1 cellular context compared by ENCODE assay signal in genomic region chr4:154491731-154492249, GRCh38.
TF ChIP-seq lines count a peak whose summit lies in the region.

A gene with protein sequence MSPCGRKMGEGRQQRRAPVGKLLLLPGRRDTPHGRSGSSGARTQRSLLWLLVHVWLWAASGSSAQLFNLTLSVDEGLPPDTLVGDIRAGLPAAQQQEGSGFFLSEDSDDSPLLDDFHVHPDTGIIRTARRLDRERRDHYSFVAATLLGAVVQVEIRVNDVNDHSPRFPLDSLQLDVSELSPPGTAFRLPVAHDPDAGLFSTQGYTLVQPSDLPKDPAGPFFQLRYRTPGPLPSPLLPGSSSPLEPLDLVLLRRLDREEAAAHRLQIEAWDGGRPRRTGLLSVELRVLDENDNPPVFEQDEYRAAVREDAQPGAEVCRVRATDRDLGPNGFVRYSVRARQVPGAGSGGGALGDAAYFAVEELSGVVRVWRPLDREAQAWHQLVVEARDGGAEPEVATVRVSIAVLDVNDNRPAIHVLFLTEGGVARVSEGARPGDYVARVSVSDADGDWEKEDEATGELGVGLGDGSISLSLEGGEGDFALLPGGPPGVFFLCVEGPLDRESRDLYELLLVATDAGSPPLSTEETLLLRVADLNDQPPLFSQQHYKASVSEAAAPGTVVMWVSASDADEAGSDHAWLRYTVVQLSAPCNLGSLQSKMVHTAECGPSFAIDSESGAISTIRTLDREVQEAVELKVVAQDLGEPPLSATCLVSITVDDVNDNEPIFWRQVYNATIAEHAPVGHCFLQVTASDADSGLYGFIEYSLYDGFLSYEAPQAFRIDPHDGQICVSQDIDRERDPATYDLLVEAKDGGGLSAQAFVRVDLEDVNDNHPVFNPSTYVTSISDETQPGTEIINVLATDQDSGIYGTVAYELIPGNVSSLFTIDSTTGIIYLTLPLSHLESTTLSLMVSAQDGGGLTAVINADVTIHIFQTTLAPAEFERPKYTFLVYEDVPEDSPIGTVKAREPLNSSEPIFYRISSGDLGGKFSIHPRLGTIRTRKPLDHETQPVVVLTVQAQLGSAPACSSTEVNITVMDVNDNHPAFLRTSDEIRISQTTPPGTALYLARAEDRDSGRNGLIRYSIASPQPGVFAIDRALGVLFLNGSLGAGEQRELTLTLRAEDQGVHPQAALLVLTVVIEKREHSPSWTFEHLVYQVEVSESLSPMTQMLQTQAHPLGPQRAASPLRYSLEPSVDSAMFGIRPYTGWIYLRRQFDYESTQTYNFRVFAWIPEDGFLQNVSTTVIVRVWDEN (N-terminal part only) (minus strand): TSS chr4:154491799. CDS start chr4:154491355, 444 bp downstream.

TF ChIP-seq in HepG2, 621 proteins besides CTCF, POLR2A, EP300 and RAD21 (continued from another document):
- TF ChIP-seq YEATS4 (CRISPR knock-in tag; IDR thresholded peaks at IDR 0.05; ENCODE audit: borderline replicate concordance) (no peak; the same call in 1 of the 2 replicates), ZNF292 (CRISPR knock-in tag; IDR thresholded peaks at IDR 0.05; ENCODE audit: borderline replicate concordance, low read depth) (peak; percentile 80; the same call in 1 of the 2 replicates), ARHGAP35 (CRISPR knock-in tag; IDR thresholded peaks at IDR 0.05; ENCODE audit: borderline replicate concordance) (no peak), ZNF317 (CRISPR knock-in tag; IDR thresholded peaks at IDR 0.05) (0 out of 2 replicates have a peak, but pooled peaks have one; percentile 36), NONO (IDR thresholded peaks at IDR 0.05) (no peak), NONO (CRISPR knock-in tag; conservative IDR thresholded peaks at IDR 0.05) (peak; percentile 68), ZNF747 (CRISPR knock-in tag; IDR thresholded peaks at IDR 0.05; ENCODE audit: borderline replicate concordance) (0 out of 2 replicates have a peak, but pooled peaks have one; percentile 25), THYN1 (CRISPR knock-in tag; IDR thresholded peaks at IDR 0.05; ENCODE audit: borderline replicate concordance, low read depth) (no peak), TEAD3 (CRISPR knock-in tag; optimal IDR thresholded peaks at IDR 0.05; ENCODE audit: borderline replicate concordance) (peak; percentile 37), SKIL (CRISPR knock-in tag; IDR thresholded peaks at IDR 0.05; ENCODE audit: borderline replicate concordance) (peak; percentile 73; the same call in 1 of the 2 replicates), SNAPC4 (CRISPR knock-in tag; IDR thresholded peaks at IDR 0.05) (0 out of 2 replicates have a peak, but pooled peaks have one; percentile 31)
- TF ChIP-seq, protein P1, sequence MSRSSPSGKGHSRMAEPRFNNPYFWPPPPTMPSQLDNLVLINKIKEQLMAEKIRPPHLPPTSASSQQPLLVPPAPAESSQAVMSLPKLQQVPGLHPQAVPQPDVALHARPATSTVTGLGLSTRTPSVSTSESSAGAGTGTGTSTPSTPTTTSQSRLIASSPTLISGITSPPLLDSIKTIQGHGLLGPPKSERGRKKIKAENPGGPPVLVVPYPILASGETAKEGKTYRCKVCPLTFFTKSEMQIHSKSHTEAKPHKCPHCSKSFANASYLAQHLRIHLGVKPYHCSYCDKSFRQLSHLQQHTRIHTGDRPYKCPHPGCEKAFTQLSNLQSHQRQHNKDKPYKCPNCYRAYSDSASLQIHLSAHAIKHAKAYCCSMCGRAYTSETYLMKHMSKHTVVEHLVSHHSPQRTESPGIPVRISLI (CRISPR knock-in tag; IDR thresholded peaks at IDR 0.05; ENCODE audit: borderline replicate concordance), result no peak
- TF ChIP-seq, protein P2, sequence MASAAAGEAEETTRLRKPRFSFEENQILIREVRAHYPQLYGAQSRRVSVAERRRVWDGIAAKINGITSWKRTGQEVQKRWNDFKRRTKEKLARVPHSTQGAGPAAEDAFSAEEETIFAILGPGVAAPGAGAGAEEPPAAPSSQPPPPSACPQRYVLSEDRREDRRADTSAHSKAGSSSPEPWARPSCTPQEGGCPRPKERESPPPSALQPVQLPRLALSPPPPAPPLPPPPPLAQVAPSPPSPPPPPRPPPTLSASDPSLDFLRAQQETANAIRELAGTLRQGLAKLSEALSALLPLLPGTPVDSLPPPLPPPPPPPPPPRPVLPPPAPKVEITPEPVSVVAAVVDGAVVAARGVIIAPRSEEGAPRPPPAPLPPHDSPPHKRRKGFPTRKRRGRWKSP (CRISPR knock-in tag; IDR thresholded peaks at IDR 0.05), result peak; percentile 53; the same call in 1 of the 2 replicates
- TF ChIP-seq, protein P3, sequence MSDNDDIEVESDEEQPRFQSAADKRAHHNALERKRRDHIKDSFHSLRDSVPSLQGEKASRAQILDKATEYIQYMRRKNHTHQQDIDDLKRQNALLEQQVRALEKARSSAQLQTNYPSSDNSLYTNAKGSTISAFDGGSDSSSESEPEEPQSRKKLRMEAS (IDR thresholded peaks at IDR 0.05), result peak; percentile 81
